In genomic region chr3:2896281-2896967, GRCh38 we compare ENCODE assay signal across 18 cellular contexts.
"Had no signal": no experiment of that assay in that cellular context is flagged by ENCODE, and none has a peak within 500 bp of the region (broad histone marks: within the 10 kb centered on the region; RNA-seq: fewer than 3 reads in every experiment).

No MANE protein-coding gene starts in this region.

- H3K4me3 ChIP-seq: esophagus muscularis mucosa, gastrocnemius medialis, heart right ventricle, pancreas, prostate gland, sigmoid colon, skin epidermis, stomach, thoracic aorta, transverse colon had no signal

- H3K27ac ChIP-seq: epithelial cell of prostate, esophagus muscularis mucosa, gastrocnemius medialis, heart right ventricle, pancreas, prostate gland, sigmoid colon, skin epidermis, stomach, thoracic aorta, transverse colon had no signal

- DNase-seq: effector memory CD8-positive, alpha-beta T cell; gastrocnemius medialis; heart right ventricle; left ventricle myocardium superior; mammary epithelial cell; naive thymus-derived CD8-positive, alpha-beta T cell; pancreas; sigmoid colon; stimulated activated CD4-positive, alpha-beta T cell treated with anti-CD3 and anti-CD28 coated beads, Interleukin-12 subunit alpha, Interleukin-12 subunit beta, amount 100 ng/mL, for 4 hours; stimulated activated naive CD4-positive, alpha-beta T cell; stomach; substantia nigra; transverse colon had no signal

- ATAC-seq: effector memory CD8-positive, alpha-beta T cell; gastrocnemius medialis; heart right ventricle; left ventricle myocardium superior; naive thymus-derived CD8-positive, alpha-beta T cell; pancreas had no signal

- H3K36me3 ChIP-seq: esophagus muscularis mucosa, gastrocnemius medialis, heart right ventricle, pancreas, prostate gland, sigmoid colon, stomach, thoracic aorta, transverse colon had no signal

- H3K4me1 ChIP-seq: esophagus muscularis mucosa, gastrocnemius medialis, heart right ventricle, pancreas, prostate gland, sigmoid colon, stomach, transverse colon had no signal

- H3K27me3 ChIP-seq: esophagus muscularis mucosa, gastrocnemius medialis, heart right ventricle, pancreas, sigmoid colon, stomach, transverse colon had no signal

- H3K9me3 ChIP-seq: esophagus muscularis mucosa, gastrocnemius medialis, heart right ventricle, pancreas, prostate gland, sigmoid colon, stomach, thoracic aorta, transverse colon had no signal
